1 cellular context compared by ENCODE assay signal in the genomic region with DNA sequence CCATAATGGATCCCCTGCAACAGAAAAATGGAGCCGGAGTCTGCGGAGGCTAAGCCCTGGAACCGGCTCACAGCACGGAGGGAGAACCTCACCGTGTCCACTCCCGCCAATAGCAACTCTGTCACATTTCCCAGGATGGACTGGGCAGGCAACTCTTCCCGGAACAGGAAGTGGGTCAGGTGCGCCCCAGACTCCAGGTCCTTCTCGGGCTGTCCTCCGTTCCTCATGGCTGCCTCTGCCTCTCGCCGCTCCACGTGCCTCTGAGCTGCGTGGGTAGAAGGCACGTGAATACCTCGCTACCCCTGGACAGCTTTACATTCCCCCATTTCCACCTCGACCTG.
TF ChIP-seq lines count a peak whose summit lies in the region.

No MANE protein-coding gene starts in this region.

TF ChIP-seq in H1, 55 proteins besides CTCF, POLR2A, EP300 and RAD21:
- TF ChIP-seq, protein P1, sequence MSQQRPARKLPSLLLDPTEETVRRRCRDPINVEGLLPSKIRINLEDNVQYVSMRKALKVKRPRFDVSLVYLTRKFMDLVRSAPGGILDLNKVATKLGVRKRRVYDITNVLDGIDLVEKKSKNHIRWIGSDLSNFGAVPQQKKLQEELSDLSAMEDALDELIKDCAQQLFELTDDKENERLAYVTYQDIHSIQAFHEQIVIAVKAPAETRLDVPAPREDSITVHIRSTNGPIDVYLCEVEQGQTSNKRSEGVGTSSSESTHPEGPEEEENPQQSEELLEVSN (IDR thresholded peaks at IDR 0.05) = peak; percentile 81
- TF ChIP-seq POLR2AphosphoS5 (IDR thresholded peaks at IDR 0.05; ENCODE audit: low read depth, low read length) (peak; percentile 38; the same call in 1 of the 2 replicates), JUN (IDR thresholded peaks at IDR 0.05; ENCODE audit: low read depth, low read length) (no peak), SRF (IDR thresholded peaks at IDR 0.05; ENCODE audit: low read depth, low read length) (no peak), PHF8 (conservative IDR thresholded peaks at IDR 0.05; ENCODE audit: low read depth, low read length) (peak; percentile 45; the same call in 1 of the 2 replicates), GABPA (IDR thresholded peaks at IDR 0.05; ENCODE audit: borderline replicate concordance, insufficient read depth, low read length) (peak; percentile 70; the same call in 1 of the 2 replicates)
- TF ChIP-seq, protein P2, sequence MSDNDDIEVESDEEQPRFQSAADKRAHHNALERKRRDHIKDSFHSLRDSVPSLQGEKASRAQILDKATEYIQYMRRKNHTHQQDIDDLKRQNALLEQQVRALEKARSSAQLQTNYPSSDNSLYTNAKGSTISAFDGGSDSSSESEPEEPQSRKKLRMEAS (IDR thresholded peaks at IDR 0.05) = peak; percentile 85; the same call in 1 of the 2 replicates
